Comparison of ENCODE assay signal across 2 cellular contexts in genomic region chr5:141359790-141360426, GRCh38.
TF ChIP-seq lines count a peak whose summit lies in the region.

Gene PCDHGB2 (plus strand): TSS chr5:141359994. CDS start chr5:141360136, 142 bp downstream.

TF ChIP-seq in HEK293T, 16 proteins besides CTCF, POLR2A, EP300 and RAD21 (continued from another document):
- TF ChIP-seq L3MBTL2 (conservative IDR thresholded peaks at IDR 0.05): no peak
- no peak for TF ChIP-seq CTBP1 (IDR thresholded peaks at IDR 0.05; ENCODE audit: borderline replicate concordance)
- TF ChIP-seq SUZ12 (IDR thresholded peaks at IDR 0.05): no peak
- no peak for TF ChIP-seq ZNF384 (IDR thresholded peaks at IDR 0.05)
- TF ChIP-seq BHLHE40 (IDR thresholded peaks at IDR 0.05; ENCODE audit: borderline replicate concordance): no peak
- no peak for TF ChIP-seq FOXK2 (IDR thresholded peaks at IDR 0.05)
- TF ChIP-seq ELF4 (IDR thresholded peaks at IDR 0.05): no peak
- no peak for TF ChIP-seq SP1 (IDR thresholded peaks at IDR 0.05)
- no peak for TF ChIP-seq PKNOX1 (IDR thresholded peaks at IDR 0.05)
- no peak for TF ChIP-seq ARNT (IDR thresholded peaks at IDR 0.05)

TF ChIP-seq in H1, 55 proteins besides CTCF, POLR2A, EP300 and RAD21 (continued from another document):
- no peak for TF ChIP-seq CHD1 (IDR thresholded peaks at IDR 0.05; ENCODE audit: low read depth, low read length)
TF ChIP-seq in H1: peak in this region for 0.
